ENCODE assay signal across 1 cellular context in the genomic region with DNA sequence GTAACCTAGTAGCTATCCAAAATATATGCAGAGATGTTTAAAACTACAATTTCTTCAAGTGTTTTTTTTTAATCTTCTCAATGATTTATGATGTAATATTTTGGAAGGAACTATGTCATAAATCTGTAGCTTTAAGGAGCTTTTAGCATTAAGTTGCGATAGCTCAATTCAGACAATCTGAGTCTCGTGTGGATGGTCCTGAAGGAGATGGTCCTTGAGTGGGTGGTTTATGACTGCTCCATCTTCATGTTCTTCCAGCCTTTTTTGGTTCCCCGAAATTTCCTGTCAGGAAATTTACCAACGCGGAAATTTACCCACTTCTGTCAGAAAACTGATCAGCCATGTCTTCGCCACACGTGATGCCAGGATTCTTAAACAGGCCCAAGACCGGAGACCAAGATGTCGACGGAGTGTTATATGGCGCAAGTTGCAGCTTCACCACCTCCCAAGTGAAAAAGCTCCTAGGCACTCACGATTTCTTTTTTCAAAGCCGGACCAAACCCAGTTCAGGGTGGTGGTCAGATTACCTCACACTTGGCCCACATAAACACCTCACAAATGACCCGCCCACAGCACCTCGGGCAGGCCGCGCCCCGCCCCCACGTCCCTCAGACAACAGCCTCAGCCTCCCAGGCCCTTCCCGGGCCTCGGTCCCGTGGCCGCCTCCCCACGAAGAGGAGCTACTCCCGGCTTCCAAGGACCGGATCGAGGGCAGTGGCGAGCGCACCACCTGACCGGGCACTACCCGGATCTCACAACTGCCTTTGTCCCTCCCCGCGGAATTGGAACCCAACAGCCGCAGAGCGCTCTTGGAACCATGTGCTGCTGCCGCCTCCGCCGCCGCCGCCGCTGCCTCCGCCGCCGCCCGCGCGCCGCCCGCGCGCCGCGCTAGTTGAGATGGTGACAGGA.
TF ChIP-seq lines count a peak whose summit lies in the region.

A gene (minus strand): TSS at position 760 of the 909 bp plus-strand sequence. CDS start 885 bp downstream, outside the sequence.

TF ChIP-seq in GM12878, 131 proteins besides CTCF, POLR2A, EP300 and RAD21 (continued from another document and continues in another):
- TF ChIP-seq, protein P1, sequence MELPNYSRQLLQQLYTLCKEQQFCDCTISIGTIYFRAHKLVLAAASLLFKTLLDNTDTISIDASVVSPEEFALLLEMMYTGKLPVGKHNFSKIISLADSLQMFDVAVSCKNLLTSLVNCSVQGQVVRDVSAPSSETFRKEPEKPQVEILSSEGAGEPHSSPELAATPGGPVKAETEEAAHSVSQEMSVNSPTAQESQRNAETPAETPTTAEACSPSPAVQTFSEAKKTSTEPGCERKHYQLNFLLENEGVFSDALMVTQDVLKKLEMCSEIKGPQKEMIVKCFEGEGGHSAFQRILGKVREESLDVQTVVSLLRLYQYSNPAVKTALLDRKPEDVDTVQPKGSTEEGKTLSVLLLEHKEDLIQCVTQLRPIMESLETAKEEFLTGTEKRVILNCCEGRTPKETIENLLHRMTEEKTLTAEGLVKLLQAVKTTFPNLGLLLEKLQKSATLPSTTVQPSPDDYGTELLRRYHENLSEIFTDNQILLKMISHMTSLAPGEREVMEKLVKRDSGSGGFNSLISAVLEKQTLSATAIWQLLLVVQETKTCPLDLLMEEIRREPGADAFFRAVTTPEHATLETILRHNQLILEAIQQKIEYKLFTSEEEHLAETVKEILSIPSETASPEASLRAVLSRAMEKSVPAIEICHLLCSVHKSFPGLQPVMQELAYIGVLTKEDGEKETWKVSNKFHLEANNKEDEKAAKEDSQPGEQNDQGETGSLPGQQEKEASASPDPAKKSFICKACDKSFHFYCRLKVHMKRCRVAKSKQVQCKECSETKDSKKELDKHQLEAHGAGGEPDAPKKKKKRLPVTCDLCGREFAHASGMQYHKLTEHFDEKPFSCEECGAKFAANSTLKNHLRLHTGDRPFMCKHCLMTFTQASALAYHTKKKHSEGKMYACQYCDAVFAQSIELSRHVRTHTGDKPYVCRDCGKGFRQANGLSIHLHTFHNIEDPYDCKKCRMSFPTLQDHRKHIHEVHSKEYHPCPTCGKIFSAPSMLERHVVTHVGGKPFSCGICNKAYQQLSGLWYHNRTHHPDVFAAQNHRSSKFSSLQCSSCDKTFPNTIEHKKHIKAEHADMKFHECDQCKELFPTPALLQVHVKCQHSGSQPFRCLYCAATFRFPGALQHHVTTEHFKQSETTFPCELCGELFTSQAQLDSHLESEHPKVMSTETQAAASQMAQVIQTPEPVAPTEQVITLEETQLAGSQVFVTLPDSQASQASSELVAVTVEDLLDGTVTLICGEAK (IDR thresholded peaks at IDR 0.05; ENCODE audit: borderline replicate concordance), result peak; percentile 30; the same call in 1 of the 2 replicates
- no peak for TF ChIP-seq POU2F2 (IDR thresholded peaks at IDR 0.05; ENCODE audit: borderline replicate concordance, low read depth, low read length)
- peak; percentile 63; the same call in 1 of the 2 replicates for TF ChIP-seq IKZF1 (conservative IDR thresholded peaks at IDR 0.05)
- no peak for TF ChIP-seq KAT2A (conservative IDR thresholded peaks at IDR 0.05; ENCODE audit: control insufficient read depth, low read depth, low read length)
- TF ChIP-seq NFXL1 (IDR thresholded peaks at IDR 0.05; ENCODE audit: borderline replicate concordance), result no peak
- no peak for TF ChIP-seq BCL11A (IDR thresholded peaks at IDR 0.05; ENCODE audit: low read depth, low read length)
- TF ChIP-seq, protein P2, sequence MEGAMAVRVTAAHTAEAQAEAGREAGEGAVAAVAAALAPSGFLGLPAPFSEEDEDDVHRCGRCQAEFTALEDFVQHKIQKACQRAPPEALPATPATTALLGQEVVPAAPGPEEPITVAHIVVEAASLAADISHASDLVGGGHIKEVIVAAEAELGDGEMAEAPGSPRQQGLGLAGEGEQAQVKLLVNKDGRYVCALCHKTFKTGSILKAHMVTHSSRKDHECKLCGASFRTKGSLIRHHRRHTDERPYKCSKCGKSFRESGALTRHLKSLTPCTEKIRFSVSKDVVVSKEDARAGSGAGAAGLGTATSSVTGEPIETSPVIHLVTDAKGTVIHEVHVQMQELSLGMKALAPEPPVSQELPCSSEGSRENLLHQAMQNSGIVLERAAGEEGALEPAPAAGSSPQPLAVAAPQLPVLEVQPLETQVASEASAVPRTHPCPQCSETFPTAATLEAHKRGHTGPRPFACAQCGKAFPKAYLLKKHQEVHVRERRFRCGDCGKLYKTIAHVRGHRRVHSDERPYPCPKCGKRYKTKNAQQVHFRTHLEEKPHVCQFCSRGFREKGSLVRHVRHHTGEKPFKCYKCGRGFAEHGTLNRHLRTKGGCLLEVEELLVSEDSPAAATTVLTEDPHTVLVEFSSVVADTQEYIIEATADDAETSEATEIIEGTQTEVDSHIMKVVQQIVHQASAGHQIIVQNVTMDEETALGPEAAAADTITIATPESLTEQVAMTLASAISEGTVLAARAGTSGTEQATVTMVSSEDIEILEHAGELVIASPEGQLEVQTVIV (IDR thresholded peaks at IDR 0.05; ENCODE audit: borderline replicate concordance, partially characterized antibody), result no peak
- TF ChIP-seq, protein P3, sequence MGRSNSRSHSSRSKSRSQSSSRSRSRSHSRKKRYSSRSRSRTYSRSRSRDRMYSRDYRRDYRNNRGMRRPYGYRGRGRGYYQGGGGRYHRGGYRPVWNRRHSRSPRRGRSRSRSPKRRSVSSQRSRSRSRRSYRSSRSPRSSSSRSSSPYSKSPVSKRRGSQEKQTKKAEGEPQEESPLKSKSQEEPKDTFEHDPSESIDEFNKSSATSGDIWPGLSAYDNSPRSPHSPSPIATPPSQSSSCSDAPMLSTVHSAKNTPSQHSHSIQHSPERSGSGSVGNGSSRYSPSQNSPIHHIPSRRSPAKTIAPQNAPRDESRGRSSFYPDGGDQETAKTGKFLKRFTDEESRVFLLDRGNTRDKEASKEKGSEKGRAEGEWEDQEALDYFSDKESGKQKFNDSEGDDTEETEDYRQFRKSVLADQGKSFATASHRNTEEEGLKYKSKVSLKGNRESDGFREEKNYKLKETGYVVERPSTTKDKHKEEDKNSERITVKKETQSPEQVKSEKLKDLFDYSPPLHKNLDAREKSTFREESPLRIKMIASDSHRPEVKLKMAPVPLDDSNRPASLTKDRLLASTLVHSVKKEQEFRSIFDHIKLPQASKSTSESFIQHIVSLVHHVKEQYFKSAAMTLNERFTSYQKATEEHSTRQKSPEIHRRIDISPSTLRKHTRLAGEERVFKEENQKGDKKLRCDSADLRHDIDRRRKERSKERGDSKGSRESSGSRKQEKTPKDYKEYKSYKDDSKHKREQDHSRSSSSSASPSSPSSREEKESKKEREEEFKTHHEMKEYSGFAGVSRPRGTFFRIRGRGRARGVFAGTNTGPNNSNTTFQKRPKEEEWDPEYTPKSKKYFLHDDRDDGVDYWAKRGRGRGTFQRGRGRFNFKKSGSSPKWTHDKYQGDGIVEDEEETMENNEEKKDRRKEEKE (IDR thresholded peaks at IDR 0.05), result 0 out of 2 replicates have a peak, but pooled peaks have one; percentile 28
- TF ChIP-seq, protein P4, sequence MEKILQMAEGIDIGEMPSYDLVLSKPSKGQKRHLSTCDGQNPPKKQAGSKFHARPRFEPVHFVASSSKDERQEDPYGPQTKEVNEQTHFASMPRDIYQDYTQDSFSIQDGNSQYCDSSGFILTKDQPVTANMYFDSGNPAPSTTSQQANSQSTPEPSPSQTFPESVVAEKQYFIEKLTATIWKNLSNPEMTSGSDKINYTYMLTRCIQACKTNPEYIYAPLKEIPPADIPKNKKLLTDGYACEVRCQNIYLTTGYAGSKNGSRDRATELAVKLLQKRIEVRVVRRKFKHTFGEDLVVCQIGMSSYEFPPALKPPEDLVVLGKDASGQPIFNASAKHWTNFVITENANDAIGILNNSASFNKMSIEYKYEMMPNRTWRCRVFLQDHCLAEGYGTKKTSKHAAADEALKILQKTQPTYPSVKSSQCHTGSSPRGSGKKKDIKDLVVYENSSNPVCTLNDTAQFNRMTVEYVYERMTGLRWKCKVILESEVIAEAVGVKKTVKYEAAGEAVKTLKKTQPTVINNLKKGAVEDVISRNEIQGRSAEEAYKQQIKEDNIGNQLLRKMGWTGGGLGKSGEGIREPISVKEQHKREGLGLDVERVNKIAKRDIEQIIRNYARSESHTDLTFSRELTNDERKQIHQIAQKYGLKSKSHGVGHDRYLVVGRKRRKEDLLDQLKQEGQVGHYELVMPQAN (conservative IDR thresholded peaks at IDR 0.05), result peak; percentile 82
- TF ChIP-seq SIX5 (IDR thresholded peaks at IDR 0.05; ENCODE audit: low read depth, low read length, severe bottlenecking), result no peak
- TF ChIP-seq CHD2 (IDR thresholded peaks at IDR 0.05; ENCODE audit: borderline replicate concordance, low read depth, low read length), result no peak
- TF ChIP-seq, protein P5, sequence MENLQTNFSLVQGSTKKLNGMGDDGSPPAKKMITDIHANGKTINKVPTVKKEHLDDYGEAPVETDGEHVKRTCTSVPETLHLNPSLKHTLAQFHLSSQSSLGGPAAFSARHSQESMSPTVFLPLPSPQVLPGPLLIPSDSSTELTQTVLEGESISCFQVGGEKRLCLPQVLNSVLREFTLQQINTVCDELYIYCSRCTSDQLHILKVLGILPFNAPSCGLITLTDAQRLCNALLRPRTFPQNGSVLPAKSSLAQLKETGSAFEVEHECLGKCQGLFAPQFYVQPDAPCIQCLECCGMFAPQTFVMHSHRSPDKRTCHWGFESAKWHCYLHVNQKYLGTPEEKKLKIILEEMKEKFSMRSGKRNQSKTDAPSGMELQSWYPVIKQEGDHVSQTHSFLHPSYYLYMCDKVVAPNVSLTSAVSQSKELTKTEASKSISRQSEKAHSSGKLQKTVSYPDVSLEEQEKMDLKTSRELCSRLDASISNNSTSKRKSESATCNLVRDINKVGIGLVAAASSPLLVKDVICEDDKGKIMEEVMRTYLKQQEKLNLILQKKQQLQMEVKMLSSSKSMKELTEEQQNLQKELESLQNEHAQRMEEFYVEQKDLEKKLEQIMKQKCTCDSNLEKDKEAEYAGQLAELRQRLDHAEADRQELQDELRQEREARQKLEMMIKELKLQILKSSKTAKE (IDR thresholded peaks at IDR 0.05; ENCODE audit: low read depth, poor library complexity, severe bottlenecking), result no peak
- TF ChIP-seq CHD1 (IDR thresholded peaks at IDR 0.05; ENCODE audit: low read depth, low read length), result no peak
- TF ChIP-seq RFX5 (IDR thresholded peaks at IDR 0.05; ENCODE audit: low read depth, low read length), result no peak
- peak; percentile 41; the same call in 1 of the 2 replicates for TF ChIP-seq SMARCA5 (IDR thresholded peaks at IDR 0.05)
- TF ChIP-seq FOXK2 (IDR thresholded peaks at IDR 0.05), result no peak
- no peak for TF ChIP-seq YBX1 (IDR thresholded peaks at IDR 0.05)
- no peak for TF ChIP-seq GABPA (IDR thresholded peaks at IDR 0.05; ENCODE audit: low read depth)
- no peak for TF ChIP-seq ZNF207 (IDR thresholded peaks at IDR 0.05; ENCODE audit: borderline replicate concordance)
- TF ChIP-seq, protein P6, sequence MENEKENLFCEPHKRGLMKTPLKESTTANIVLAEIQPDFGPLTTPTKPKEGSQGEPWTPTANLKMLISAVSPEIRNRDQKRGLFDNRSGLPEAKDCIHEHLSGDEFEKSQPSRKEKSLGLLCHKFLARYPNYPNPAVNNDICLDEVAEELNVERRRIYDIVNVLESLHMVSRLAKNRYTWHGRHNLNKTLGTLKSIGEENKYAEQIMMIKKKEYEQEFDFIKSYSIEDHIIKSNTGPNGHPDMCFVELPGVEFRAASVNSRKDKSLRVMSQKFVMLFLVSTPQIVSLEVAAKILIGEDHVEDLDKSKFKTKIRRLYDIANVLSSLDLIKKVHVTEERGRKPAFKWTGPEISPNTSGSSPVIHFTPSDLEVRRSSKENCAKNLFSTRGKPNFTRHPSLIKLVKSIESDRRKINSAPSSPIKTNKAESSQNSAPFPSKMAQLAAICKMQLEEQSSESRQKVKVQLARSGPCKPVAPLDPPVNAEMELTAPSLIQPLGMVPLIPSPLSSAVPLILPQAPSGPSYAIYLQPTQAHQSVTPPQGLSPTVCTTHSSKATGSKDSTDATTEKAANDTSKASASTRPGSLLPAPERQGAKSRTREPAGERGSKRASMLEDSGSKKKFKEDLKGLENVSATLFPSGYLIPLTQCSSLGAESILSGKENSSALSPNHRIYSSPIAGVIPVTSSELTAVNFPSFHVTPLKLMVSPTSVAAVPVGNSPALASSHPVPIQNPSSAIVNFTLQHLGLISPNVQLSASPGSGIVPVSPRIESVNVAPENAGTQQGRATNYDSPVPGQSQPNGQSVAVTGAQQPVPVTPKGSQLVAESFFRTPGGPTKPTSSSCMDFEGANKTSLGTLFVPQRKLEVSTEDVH (IDR thresholded peaks at IDR 0.05; ENCODE audit: low read depth, partially characterized antibody), result no peak
- TF ChIP-seq ETV6 (conservative IDR thresholded peaks at IDR 0.05 in 1 of 2, IDR thresholded peaks at IDR 0.05 in 1 of 2; ENCODE audit: borderline replicate concordance in 1 of 2, low read depth in 1 of 2), result no peak
- TF ChIP-seq, protein P7, sequence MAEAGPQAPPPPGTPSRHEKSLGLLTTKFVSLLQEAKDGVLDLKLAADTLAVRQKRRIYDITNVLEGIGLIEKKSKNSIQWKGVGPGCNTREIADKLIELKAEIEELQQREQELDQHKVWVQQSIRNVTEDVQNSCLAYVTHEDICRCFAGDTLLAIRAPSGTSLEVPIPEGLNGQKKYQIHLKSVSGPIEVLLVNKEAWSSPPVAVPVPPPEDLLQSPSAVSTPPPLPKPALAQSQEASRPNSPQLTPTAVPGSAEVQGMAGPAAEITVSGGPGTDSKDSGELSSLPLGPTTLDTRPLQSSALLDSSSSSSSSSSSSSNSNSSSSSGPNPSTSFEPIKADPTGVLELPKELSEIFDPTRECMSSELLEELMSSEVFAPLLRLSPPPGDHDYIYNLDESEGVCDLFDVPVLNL (IDR thresholded peaks at IDR 0.05; ENCODE audit: low read depth, low read length), result no peak
- TF ChIP-seq ZNF24 (IDR thresholded peaks at IDR 0.05), result no peak
- TF ChIP-seq, protein P8, sequence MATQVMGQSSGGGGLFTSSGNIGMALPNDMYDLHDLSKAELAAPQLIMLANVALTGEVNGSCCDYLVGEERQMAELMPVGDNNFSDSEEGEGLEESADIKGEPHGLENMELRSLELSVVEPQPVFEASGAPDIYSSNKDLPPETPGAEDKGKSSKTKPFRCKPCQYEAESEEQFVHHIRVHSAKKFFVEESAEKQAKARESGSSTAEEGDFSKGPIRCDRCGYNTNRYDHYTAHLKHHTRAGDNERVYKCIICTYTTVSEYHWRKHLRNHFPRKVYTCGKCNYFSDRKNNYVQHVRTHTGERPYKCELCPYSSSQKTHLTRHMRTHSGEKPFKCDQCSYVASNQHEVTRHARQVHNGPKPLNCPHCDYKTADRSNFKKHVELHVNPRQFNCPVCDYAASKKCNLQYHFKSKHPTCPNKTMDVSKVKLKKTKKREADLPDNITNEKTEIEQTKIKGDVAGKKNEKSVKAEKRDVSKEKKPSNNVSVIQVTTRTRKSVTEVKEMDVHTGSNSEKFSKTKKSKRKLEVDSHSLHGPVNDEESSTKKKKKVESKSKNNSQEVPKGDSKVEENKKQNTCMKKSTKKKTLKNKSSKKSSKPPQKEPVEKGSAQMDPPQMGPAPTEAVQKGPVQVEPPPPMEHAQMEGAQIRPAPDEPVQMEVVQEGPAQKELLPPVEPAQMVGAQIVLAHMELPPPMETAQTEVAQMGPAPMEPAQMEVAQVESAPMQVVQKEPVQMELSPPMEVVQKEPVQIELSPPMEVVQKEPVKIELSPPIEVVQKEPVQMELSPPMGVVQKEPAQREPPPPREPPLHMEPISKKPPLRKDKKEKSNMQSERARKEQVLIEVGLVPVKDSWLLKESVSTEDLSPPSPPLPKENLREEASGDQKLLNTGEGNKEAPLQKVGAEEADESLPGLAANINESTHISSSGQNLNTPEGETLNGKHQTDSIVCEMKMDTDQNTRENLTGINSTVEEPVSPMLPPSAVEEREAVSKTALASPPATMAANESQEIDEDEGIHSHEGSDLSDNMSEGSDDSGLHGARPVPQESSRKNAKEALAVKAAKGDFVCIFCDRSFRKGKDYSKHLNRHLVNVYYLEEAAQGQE (IDR thresholded peaks at IDR 0.05; ENCODE audit: low read depth, low read length), result no peak
- TF ChIP-seq SPI1 (IDR thresholded peaks at IDR 0.05; ENCODE audit: borderline replicate concordance, insufficient read depth, low read depth, low read length), result no peak
